Comparison of ENCODE assay signal across 1 cellular context in the genomic region with DNA sequence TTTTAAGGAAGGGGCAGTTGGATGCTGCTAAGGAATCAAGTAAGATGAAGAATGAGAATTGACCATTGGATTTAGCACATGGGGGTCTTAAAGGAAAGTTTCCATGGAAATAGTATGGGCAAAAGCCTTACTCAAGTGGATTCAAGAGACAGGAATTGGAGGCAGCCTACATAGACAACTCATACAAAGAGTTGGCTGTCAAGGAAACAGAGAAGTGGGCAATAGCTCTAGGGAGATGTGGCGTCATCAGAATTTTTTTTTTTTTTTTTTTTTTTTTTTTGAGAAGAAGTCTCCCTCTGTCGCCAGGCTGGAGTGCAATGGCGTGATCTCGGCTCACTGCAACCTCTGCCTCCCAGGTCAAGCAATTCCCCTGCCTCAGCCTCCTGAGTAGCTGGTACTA.
TF ChIP-seq lines count a peak whose summit lies in the region.

No MANE protein-coding gene starts in this region.

TF ChIP-seq in IMR-90, 13 proteins besides CTCF, POLR2A, EP300 and RAD21 (continued from another document):
- TF ChIP-seq, protein P1, sequence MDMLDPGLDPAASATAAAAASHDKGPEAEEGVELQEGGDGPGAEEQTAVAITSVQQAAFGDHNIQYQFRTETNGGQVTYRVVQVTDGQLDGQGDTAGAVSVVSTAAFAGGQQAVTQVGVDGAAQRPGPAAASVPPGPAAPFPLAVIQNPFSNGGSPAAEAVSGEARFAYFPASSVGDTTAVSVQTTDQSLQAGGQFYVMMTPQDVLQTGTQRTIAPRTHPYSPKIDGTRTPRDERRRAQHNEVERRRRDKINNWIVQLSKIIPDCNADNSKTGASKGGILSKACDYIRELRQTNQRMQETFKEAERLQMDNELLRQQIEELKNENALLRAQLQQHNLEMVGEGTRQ (IDR thresholded peaks at IDR 0.05; ENCODE audit: low read depth, low read length) = no peak
- TF ChIP-seq BHLHE40 (IDR thresholded peaks at IDR 0.05; ENCODE audit: low read depth, low read length) (no peak), CHD1 (IDR thresholded peaks at IDR 0.05; ENCODE audit: low read depth, low read length) (no peak)
